Comparison of ENCODE assay signal across 1 cellular context in the genomic region with DNA sequence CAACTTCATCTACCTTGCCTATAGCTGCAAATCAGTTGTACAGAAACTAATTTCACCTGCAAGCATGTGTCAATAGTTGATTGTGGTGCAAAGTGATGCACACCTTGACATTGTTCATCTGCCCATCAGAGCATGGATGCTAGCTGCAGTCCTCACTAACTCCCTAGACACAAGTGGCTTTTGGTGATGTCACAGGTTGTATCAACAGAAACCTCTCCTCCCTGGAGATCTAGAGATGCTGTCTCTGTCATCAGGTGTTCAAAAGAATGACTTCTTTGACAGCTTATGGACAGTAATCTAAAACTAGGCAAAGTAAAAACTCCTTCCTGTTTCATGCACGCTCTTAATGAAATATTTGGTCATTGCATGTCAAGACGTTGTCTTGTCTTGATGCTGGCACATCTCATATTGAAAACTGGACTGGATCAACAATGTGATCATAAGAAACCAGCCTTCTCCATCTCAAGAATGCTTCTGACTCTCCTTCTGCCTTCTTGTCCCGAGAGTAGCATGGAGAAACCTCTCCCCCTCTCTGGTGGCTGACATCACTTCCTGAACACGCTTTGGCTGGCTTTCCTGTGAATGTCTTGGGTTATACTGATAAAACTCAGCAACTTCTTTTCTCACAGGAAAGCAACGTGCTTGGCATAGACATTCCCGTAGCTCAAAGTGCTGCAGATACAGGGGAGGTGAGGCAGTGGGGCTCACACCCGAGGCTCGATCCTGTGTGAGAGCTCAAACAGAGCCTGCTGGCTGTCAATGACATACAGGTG.
A peak's percentile ranks its signal among the peaks of the same experiment; 100 is the strongest.
TF ChIP-seq lines count a peak whose summit lies in the region.

No MANE protein-coding gene starts in this region.

TF ChIP-seq in K562, 482 proteins besides CTCF, POLR2A, EP300 and RAD21 (continued from another document):
- TF ChIP-seq ZNF589 (CRISPR knock-in tag; IDR thresholded peaks at IDR 0.05; ENCODE audit: low read depth) (0 out of 2 replicates have a peak, but pooled peaks have one; percentile 20), RBFOX2 (IDR thresholded peaks at IDR 0.05; ENCODE audit: low read depth, low read length) (no peak), ZNF785 (CRISPR knock-in tag; IDR thresholded peaks at IDR 0.05) (no peak), ETV1 (tag; conservative IDR thresholded peaks at IDR 0.05; ENCODE audit: low read depth) (peak; percentile 78), CHD4 (IDR thresholded peaks at IDR 0.05; ENCODE audit: insufficient read depth, insufficient replicate concordance, low read depth, low read length, poor library complexity, severe bottlenecking) (no peak), MXI1 (IDR thresholded peaks at IDR 0.05; ENCODE audit: low read depth, low read length) (no peak), TGIF2 (CRISPR knock-in tag; IDR thresholded peaks at IDR 0.05) (no peak), CBFB (CRISPR knock-in tag; IDR thresholded peaks at IDR 0.05) (no peak), MTA1 (IDR thresholded peaks at IDR 0.05; ENCODE audit: borderline replicate concordance) (no peak), SIN3B (IDR thresholded peaks at IDR 0.05; ENCODE audit: low read depth) (no peak), ZNF696 (CRISPR knock-in tag; conservative IDR thresholded peaks at IDR 0.05) (no peak), BRD9 (IDR thresholded peaks at IDR 0.05; ENCODE audit: low read depth, partially characterized antibody) (no peak), HDGF (IDR thresholded peaks at IDR 0.05) (no peak), RBM15 (IDR thresholded peaks at IDR 0.05; ENCODE audit: insufficient read depth, low read length) (no peak), MEF2D (tag; conservative IDR thresholded peaks at IDR 0.05; ENCODE audit: low read depth) (no peak)
- TF ChIP-seq, protein P1, sequence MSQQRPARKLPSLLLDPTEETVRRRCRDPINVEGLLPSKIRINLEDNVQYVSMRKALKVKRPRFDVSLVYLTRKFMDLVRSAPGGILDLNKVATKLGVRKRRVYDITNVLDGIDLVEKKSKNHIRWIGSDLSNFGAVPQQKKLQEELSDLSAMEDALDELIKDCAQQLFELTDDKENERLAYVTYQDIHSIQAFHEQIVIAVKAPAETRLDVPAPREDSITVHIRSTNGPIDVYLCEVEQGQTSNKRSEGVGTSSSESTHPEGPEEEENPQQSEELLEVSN (IDR thresholded peaks at IDR 0.05; ENCODE audit: borderline replicate concordance in 1 of 2, extremely low read depth in 1 of 2, insufficient read depth in 1 of 2, insufficient read length in 1 of 2, low read depth in 1 of 2, low read length in 1 of 2, poor library complexity in 1 of 2, severe bottlenecking in 1 of 2): peak in 1 of 2 experiments; percentile 30
- TF ChIP-seq, protein P2, sequence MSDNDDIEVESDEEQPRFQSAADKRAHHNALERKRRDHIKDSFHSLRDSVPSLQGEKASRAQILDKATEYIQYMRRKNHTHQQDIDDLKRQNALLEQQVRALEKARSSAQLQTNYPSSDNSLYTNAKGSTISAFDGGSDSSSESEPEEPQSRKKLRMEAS (CRISPR knock-in tag; IDR thresholded peaks at IDR 0.05): 0 out of 2 replicates have a peak, but pooled peaks have one; percentile 18
